Comparison of ENCODE assay signal across 8 cellular contexts in genomic region chr15:39756806-39757522, GRCh38. TPM values are rescaled to one million over a fixed set of nuclear protein-coding genes. Genes with fewer than 3 reads are reported as not detected.
DNase-seq lines count a peak whose midpoint lies in the region; ATAC-seq, FAIRE-seq and TF ChIP-seq lines count a peak whose summit lies in the region.

No MANE protein-coding gene starts in this region.

- H3K27me3 ChIP-seq in GM12878 (replicated peaks in 1 of 2; ENCODE audit: control insufficient read depth in 2 of 2, insufficient read depth in 2 of 2, low read length in 1 of 2) (no peaks in the 10 kb centered on the region), liver (ENCODE audit: control insufficient read depth in 4 of 4, insufficient read depth in 4 of 4, low read length in 3 of 4) (peaks cover 0 to 8% (median 0%) of the 10 kb centered on the region in 4 donors)

- FAIRE-seq in GM12878 (lab: Jason Lieb, UNC): no peak

- DNase-seq in GM20000 (ENCODE audit: low spot score): peak; percentile 23
- peak; percentile 22 to 72 for DNase-seq in NCI-H526 (lab: John Stamatoyannopoulos, UW)
- no peak for DNase-seq in GM12878 (ENCODE audit: low read depth, low spot score)
- no peak for DNase-seq in activated CD4-positive, CD25-positive, alpha-beta regulatory T cell treated with anti-CD3 and anti-CD28 coated beads, Interleukin-2, amount 50 U/mL, for 72 hours
- no peak for DNase-seq in T-helper 2 cell treated with Interferon-gamma antibody and Interleukin-4, amounts not matched to agents 5 μg/mL and 100 μg/mL, for 36 hours (ENCODE audit: low spot score)

- H3K36me3 ChIP-seq in GM12878 (ENCODE audit: control insufficient read depth in 2 of 2, insufficient read depth in 2 of 2, low read length in 1 of 2): no peaks in the 10 kb centered on the region
- H3K36me3 ChIP-seq in liver (ENCODE audit: control insufficient read depth in 4 of 4, insufficient read depth in 3 of 4, low read depth in 1 of 4, low read length in 3 of 4): no peaks in the 10 kb centered on the region

- no peak overlapping the region for H3K27ac Mint-ChIP-seq in T-helper 2 cell treated with Interferon-gamma antibody and Interleukin-4, amounts not matched to agents 5 μg/mL and 100 μg/mL, for 36 hours

- no peaks in the 10 kb centered on the region for H3K4me1 ChIP-seq in GM12878 (ENCODE audit: control insufficient read depth, insufficient read depth, low read length)
- H3K4me1 ChIP-seq in liver (ENCODE audit: control insufficient read depth in 4 of 4, insufficient read depth in 4 of 4, low read length in 3 of 4): no peaks in the 10 kb centered on the region

- POLR2A ChIA-PET in GM12878 (lab: Charles Lee): interaction anchor here (0.6 to 1.0 kb wide), 2 partner anchors 64 to 121 kb away, joined by 4 to 5 read pairs; no protein-coding TSS in a partner anchor

- peaks cover 56% of the 10 kb centered on the region for H3K27me3 Mint-ChIP-seq in T-helper 2 cell treated with Interferon-gamma antibody and Interleukin-4, amounts not matched to agents 5 μg/mL and 100 μg/mL, for 36 hours (ENCODE audit: low read depth)

- no peaks in the 10 kb centered on the region for H4K20me1 ChIP-seq in GM12878 (ENCODE audit: control insufficient read depth, insufficient read depth)

- H3K4me3 ChIP-seq in GM12878 (no peak overlapping the region), liver (ENCODE audit: low read depth in 1 of 3, low read length in 3 of 3) (no peak overlapping the region)

- RAD21 ChIA-PET in GM12878 (lab: Charles Lee; ENCODE audit: unreplicated experiment): interaction anchor here (0.8 to 4.5 kb wide), 49 partner anchors 9 to 1317 kb away, joined by 3 to 137 read pairs (median 5); partner anchors contain the start of genes FSIP1 and THBS1

- intact Hi-C loops in GM12878 (cut with micrococcal nuclease; ENCODE audit: unreplicated experiment): loop anchor here (1.0 to 10.0 kb wide), 5 partner anchors 71 to 1052 kb away; no protein-coding TSS in a partner anchor

- TF ChIP-seq CTCF in C4-2B (conservative IDR thresholded peaks at IDR 0.05) (peak; percentile 89), GM20000 (IDR thresholded peaks at IDR 0.05; ENCODE audit: extremely low read depth, missing control alignments) (peak; percentile 50), GM12878 (IDR thresholded peaks at IDR 0.05 in 2 of 3, conservative IDR thresholded peaks at IDR 0.05 in 1 of 3; ENCODE audit: control insufficient read depth in 2 of 3, extremely low read depth in 1 of 3, insufficient read depth in 1 of 3, low read depth in 3 of 3, low read length in 3 of 3) (peak; percentile 51 to 67 (median 57)), liver (IDR thresholded peaks at IDR 0.05; ENCODE audit: low read depth, low read length, missing input control) (peak; percentile 71)

- BruUV-seq in GM12878 (replicated peaks; lab: Mats Ljungman, UMichigan): no TSS peak

- in situ Hi-C loops in GM12878 (cut with MboI): no loop called here

- WGBS in GM12878 (ENCODE audit: insufficient coverage, insufficient replicate concordance, low lambda C conversion rate, missing lambda C conversion rate): 26% methylated on average over 2 of the region's 2 CpGs
- WGBS in liver: 48% methylated on average over 2 of the region's 2 CpGs

- SMC1A ChIA-PET in GM12878 (lab: Charles Lee; ENCODE audit: uncharacterized antibody, unreplicated experiment): interaction anchor here (0.6 to 8.5 kb wide), 58 partner anchors 9 to 1057 kb away, joined by 3 to 220 read pairs (median 5); partner anchors contain the start of genes FSIP1 and THBS1

- H3K9ac ChIP-seq in GM12878 (ENCODE audit: control insufficient read depth, insufficient read depth, low read length): no peak overlapping the region
- no peak overlapping the region for H3K9ac ChIP-seq in liver (ENCODE audit: low read depth in 1 of 2, low read length in 2 of 2)

- no peak overlapping the region for H3K4me3 Mint-ChIP-seq in T-helper 2 cell treated with Interferon-gamma antibody and Interleukin-4, amounts not matched to agents 5 μg/mL and 100 μg/mL, for 36 hours

- no peaks in the 10 kb centered on the region for H3K9me3 Mint-ChIP-seq in T-helper 2 cell treated with Interferon-gamma antibody and Interleukin-4, amounts not matched to agents 5 μg/mL and 100 μg/mL, for 36 hours

- no peak for TF ChIP-seq POLR2A in GM12878 (IDR thresholded peaks at IDR 0.05; ENCODE audit: low read depth, low read length)

- no peaks in the 10 kb centered on the region for H3K4me1 Mint-ChIP-seq in T-helper 2 cell treated with Interferon-gamma antibody and Interleukin-4, amounts not matched to agents 5 μg/mL and 100 μg/mL, for 36 hours (ENCODE audit: low read depth)

- H3K9me3 ChIP-seq in GM12878 (replicated peaks; ENCODE audit: control insufficient read depth, insufficient read depth, low read length): no peaks in the 10 kb centered on the region
- no peaks in the 10 kb centered on the region for H3K9me3 ChIP-seq in liver (ENCODE audit: control insufficient read depth in 4 of 4, low read length in 3 of 4)

- TF ChIP-seq RAD21 in GM12878 (IDR thresholded peaks at IDR 0.05; ENCODE audit: insufficient read depth, low read depth, low read length) (peak; percentile 76), liver (IDR thresholded peaks at IDR 0.05) (peak; percentile 80)

- no peaks in the 10 kb centered on the region for H3K79me2 ChIP-seq in GM12878 (ENCODE audit: control insufficient read depth, insufficient read depth, low read length)

- no peaks in the 10 kb centered on the region for H3K36me3 Mint-ChIP-seq in T-helper 2 cell treated with Interferon-gamma antibody and Interleukin-4, amounts not matched to agents 5 μg/mL and 100 μg/mL, for 36 hours (ENCODE audit: low read depth)

- no peak for TF ChIP-seq EP300 in GM12878 (IDR thresholded peaks at IDR 0.05; ENCODE audit: borderline replicate concordance in 1 of 2, control insufficient read depth in 1 of 2, low read depth in 2 of 2, low read length in 2 of 2)

- H3K4me2 ChIP-seq in GM12878 (ENCODE audit: control insufficient read depth, insufficient read depth): no peak overlapping the region

- no peak overlapping the region for H2AFZ ChIP-seq in GM12878 (ENCODE audit: control insufficient read depth, low read depth, low read length)

- no peak overlapping the region for H3K27ac ChIP-seq in C4-2B
- H3K27ac ChIP-seq in GM12878 (ENCODE audit: control insufficient read depth, insufficient read depth): no peak overlapping the region
- no peak overlapping the region for H3K27ac ChIP-seq in liver (ENCODE audit: low read depth in 1 of 2, low read length in 2 of 2)

- ATAC-seq in GM12878 (peak; percentile 50; the same call in 1 of the 3 replicates), HG03439 (IDR thresholded peaks at IDR 0.05; ENCODE audit: unreplicated experiment) (no peak)

- CTCF ChIA-PET in GM12878 (lab: Yijun Ruan, JAX): interaction anchor here (0.5 to 11.4 kb wide), 70 partner anchors 9 to 1055 kb away, joined by 3 to 400 read pairs (median 6); partner anchors contain the start of genes FSIP1 and THBS1

TF ChIP-seq in GM12878, 131 proteins besides CTCF, POLR2A, EP300 and RAD21:
- peak; percentile 82; the same call in 1 of the 2 replicates for TF ChIP-seq SMC3 (IDR thresholded peaks at IDR 0.05; ENCODE audit: borderline replicate concordance, low read length)
- no peak for TF ChIP-seq NFXL1 (IDR thresholded peaks at IDR 0.05; ENCODE audit: borderline replicate concordance)
- TF ChIP-seq RELA (IDR thresholded peaks at IDR 0.05; ENCODE audit: borderline replicate concordance, partially characterized antibody): no peak

TF ChIP-seq in liver, 16 proteins besides CTCF, POLR2A, EP300 and RAD21:
- TF ChIP-seq ATF3 (IDR thresholded peaks at IDR 0.05): no peak
TF ChIP-seq in liver: peak in this region for 0.

RNA-seq across cellular contexts. Expression of gene FSIP1, which starts 25.7 kb away (rescaled TPM):
- 0.67 and 0.69 TPM in 2 replicates for total RNA-seq in GM12878 (2013; cell fraction: nucleolus; rRNA removed)
- 0.34 and 0.44 TPM in 2 replicates for total RNA-seq in GM12878 (2014; rRNA removed)
- total RNA-seq in GM12878 (2014; rRNA removed; fragmentation: Illumina TruSeq; extraction: Trizol): 0.55 and 0.67 TPM in 2 replicates
- total RNA-seq in GM12878 (2021): 0.36 and 0.43 TPM in 2 replicates
- not detected for polyA plus RNA-seq in GM12878 (2011; ENCODE audit: low read depth)
- 0.19 and 0.27 TPM in 2 replicates for polyA plus RNA-seq in GM12878 (2011; rRNA removed)
- polyA plus RNA-seq in GM12878 (2011; cell fraction: cytosol; rRNA removed): 0.03 and 0.08 TPM in 2 replicates
- polyA plus RNA-seq in GM12878 (2011; cell fraction: nucleus; rRNA removed): 0.09 and 0.37 TPM in 2 replicates
- polyA plus RNA-seq in GM12878 (2012): 0.10 TPM in 1 of 2 replicates, not detected in the other
- 0.27 and 0.37 TPM in 2 replicates for polyA plus RNA-seq in GM12878 (2014; fragmentation: Illumina TruSeq; extraction: Trizol)
- under 1 TPM; 0.15 to 0.27 TPM for polyA plus RNA-seq in GM12878 (2014; fragmentation: Nextera tagmentation; extraction: Ambion mirVana)
- 0.14 and 0.15 TPM in 2 replicates for polyA plus RNA-seq in GM12878 (2014; rRNA removed)
- under 1 TPM; 0.38 to 0.59 TPM for polyA plus RNA-seq in GM12878 (2016; fragmentation: Nextera tagmentation; extraction: Ambion mirVana)
- polyA minus RNA-seq in GM12878 (2011; rRNA and poly(A)+ RNA removed): 0.10 and 0.66 TPM in 2 replicates
- not detected in 2 replicates for polyA minus RNA-seq in GM12878 (2011; cell fraction: cytosol; rRNA and poly(A)+ RNA removed)
- polyA minus RNA-seq in GM12878 (2011; cell fraction: nucleus; rRNA and poly(A)+ RNA removed): 0.36 and 0.48 TPM in 2 replicates
- total RNA-seq in liver: under 1 TPM; 0.09 to 0.17 TPM
- under 1 TPM; 0.05 to 0.29 TPM for polyA plus RNA-seq in liver

Comparison
In these comparisons a context has a peak if more than half of its experiments do, and no peak if none do; other contexts are left out.
1. DNase-seq: peak in GM20000 (single experiment) and NCI-H526 (2 of 2); none in GM12878 (single experiment), activated CD4-positive, CD25-positive, alpha-beta regulatory T cell treated with anti-CD3 and anti-CD28 coated beads, Interleukin-2, amount 50 U/mL, for 72 hours (single experiment) and T-helper 2 cell treated with Interferon-gamma antibody and Interleukin-4, amounts not matched to agents 5 μg/mL and 100 μg/mL, for 36 hours (single experiment).
2. Peak in every context shown above with its lines, with median percentiles within 50 percentile points of each other: CTCF ChIP-seq.